8 cellular contexts compared by ENCODE assay signal in the genomic region with DNA sequence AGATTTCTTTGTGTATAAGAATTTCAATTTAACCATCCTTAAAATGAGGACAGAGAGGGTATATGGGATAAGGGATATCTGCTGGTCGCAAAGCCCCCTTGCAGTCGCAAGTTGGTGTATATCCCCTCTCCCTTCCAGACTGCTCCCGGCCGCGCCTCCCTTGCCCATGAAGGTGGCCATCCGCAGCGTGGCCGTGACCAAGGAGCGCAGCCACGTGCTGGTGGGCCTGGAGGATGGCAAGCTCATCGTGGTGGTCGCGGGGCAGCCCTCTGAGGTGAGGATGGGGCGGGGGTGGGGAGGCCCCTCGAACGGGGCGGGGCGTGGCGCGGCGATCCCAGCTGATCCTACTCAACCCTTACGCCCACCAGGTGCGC. TPM values are rescaled to one million over a fixed set of nuclear protein-coding genes. Genes with fewer than 3 reads are reported as not detected.
A peak's percentile ranks its signal among the peaks of the same experiment; 100 is the strongest.
DNase-seq lines count a peak whose midpoint lies in the region; ATAC-seq and TF ChIP-seq lines count a peak whose summit lies in the region.
"Had no signal": no experiment of that assay in that cellular context is flagged by ENCODE, and none has a peak within 500 bp of the region (broad histone marks: within the 10 kb centered on the region; RNA-seq: fewer than 3 reads in every experiment).

No MANE protein-coding gene starts in this region.

- dilution Hi-C loops in mammary epithelial cell (cut with HindIII; ENCODE audit: low sequenced_read_pairs): no loop called here

- H3K27me3 ChIP-seq in HUES48 (ENCODE audit: control insufficient read depth, insufficient read depth, low read length) (no peaks in the 10 kb centered on the region), mammary epithelial cell (ENCODE audit: insufficient read depth, low read length) (no peaks in the 10 kb centered on the region), left lung (no peaks in the 10 kb centered on the region), subcutaneous abdominal adipose tissue (ENCODE audit: control insufficient read depth in 5 of 5, insufficient read depth in 4 of 5, low read length in 5 of 5) (no peaks in the 10 kb centered on the region)

- 67% methylated on average over 12 of the region's 23 CpGs for WGBS in mammary epithelial cell (ENCODE audit: low coverage, missing lambda C conversion rate)

- DNase-seq in mammary epithelial cell (no peak), left lung (no peak)
- no peak for DNase-seq in stimulated activated CD4-positive, alpha-beta T cell treated with anti-CD3 and anti-CD28 coated beads, Interleukin-1b, Interleukin-23, amount 100 ng/mL, for 48 hours
- DNase-seq: NCI-H774 had no signal

- ATAC-seq in left lung: no peak
- ATAC-seq in HG02981 (IDR thresholded peaks at IDR 0.05; ENCODE audit: unreplicated experiment): no peak
- no peak for ATAC-seq in GM18868 (IDR thresholded peaks at IDR 0.05; ENCODE audit: unreplicated experiment)

- CTCF ChIA-PET in mammary epithelial cell (lab: Charles Lee; ENCODE audit: low non-redundant PET): no interaction called here

- no peak for TF ChIP-seq CTCF in mammary epithelial cell (conservative IDR thresholded peaks at IDR 0.05 in 1 of 2, IDR thresholded peaks at IDR 0.05 in 1 of 2; ENCODE audit: extremely low read depth in 1 of 2, insufficient read depth in 1 of 2, low read depth in 1 of 2, low read length in 2 of 2)
- TF ChIP-seq CTCF in left lung (IDR thresholded peaks at IDR 0.05): no peak

- no peaks in the 10 kb centered on the region for H3K9me3 ChIP-seq in HUES48 (ENCODE audit: control insufficient read depth, insufficient read depth, low read length)
- H3K9me3 ChIP-seq in mammary epithelial cell (replicated peaks; ENCODE audit: insufficient read depth, low read length): no peaks in the 10 kb centered on the region
- no peaks in the 10 kb centered on the region for H3K9me3 ChIP-seq in left lung
- H3K9me3 ChIP-seq in subcutaneous abdominal adipose tissue (ENCODE audit: control insufficient read depth in 5 of 5, low read length in 5 of 5): no peaks in the 10 kb centered on the region

- no TSS peak for BruUV-seq in mammary epithelial cell (replicated peaks; lab: Mats Ljungman, UMichigan)

- in situ Hi-C loops in mammary epithelial cell (cut with MboI; ENCODE audit: low sequenced_read_pairs in 2 of 2): no loop called here

- H3K4me1 ChIP-seq in HUES48 (ENCODE audit: control insufficient read depth, insufficient read depth, low read length) (peaks cover 6% of the 10 kb centered on the region), mammary epithelial cell (ENCODE audit: insufficient read depth, low read length) (peaks cover 5% of the 10 kb centered on the region), left lung (peaks cover 4 to 19% of the 10 kb centered on the region in 2 donors), subcutaneous abdominal adipose tissue (ENCODE audit: control insufficient read depth in 5 of 5, insufficient read depth in 5 of 5, low read length in 5 of 5) (peaks cover 0 to 11% (median 9%) of the 10 kb centered on the region in 5 donors)

- no peaks in the 10 kb centered on the region for H3K79me2 ChIP-seq in mammary epithelial cell (ENCODE audit: insufficient read depth, low read length)

- H3K36me3 ChIP-seq in HUES48 (ENCODE audit: control insufficient read depth, insufficient read depth, low read length): peaks cover 40% of the 10 kb centered on the region
- peaks cover 6% of the 10 kb centered on the region for H3K36me3 ChIP-seq in mammary epithelial cell (ENCODE audit: insufficient read depth, low read length)
- H3K36me3 ChIP-seq in left lung: peaks cover 0 to 84% of the 10 kb centered on the region in 2 donors
- H3K36me3 ChIP-seq in subcutaneous abdominal adipose tissue (ENCODE audit: control insufficient read depth in 5 of 5, insufficient read depth in 5 of 5, low read length in 5 of 5): peaks cover 0 to 63% (median 41%) of the 10 kb centered on the region in 5 donors

- peak overlapping the region; percentile 96 for H3K27ac ChIP-seq in HUES48 (ENCODE audit: low read depth, low read length)
- H3K27ac ChIP-seq in mammary epithelial cell (ENCODE audit: insufficient read depth, low read depth, low read length): no peak overlapping the region
- peak overlapping the region; percentile 63 to 82 for H3K27ac ChIP-seq in left lung
- H3K27ac ChIP-seq in subcutaneous abdominal adipose tissue (ENCODE audit: low read depth, low read length): no peak overlapping the region

- no peaks in the 10 kb centered on the region for H4K20me1 ChIP-seq in mammary epithelial cell (ENCODE audit: insufficient read depth, low read length)

- peak overlapping the region; percentile 34 for H2AFZ ChIP-seq in mammary epithelial cell (ENCODE audit: low read depth, low read length)

- intact Hi-C loops in mammary epithelial cell (cut with micrococcal nuclease): no loop called here
- intact Hi-C loops in left lung (cut with DNase I): no loop called here

- H3K4me2 ChIP-seq in mammary epithelial cell (ENCODE audit: insufficient read depth, low read depth, low read length): peak overlapping the region; percentile 52

- peak overlapping the region; percentile 66; the same call in 1 of the 2 replicates for H3K4me3 ChIP-seq in HUES48 (ENCODE audit: low read depth, low read length)
- peak overlapping the region in 1 of 3 experiments; percentile 20 for H3K4me3 ChIP-seq in mammary epithelial cell (replicated peaks in 1 of 3; ENCODE audit: insufficient read depth in 1 of 3, low read depth in 2 of 3, low read length in 3 of 3)
- H3K4me3 ChIP-seq in left lung: peak overlapping the region; percentile 40 to 46
- H3K4me3 ChIP-seq in subcutaneous abdominal adipose tissue (ENCODE audit: low read depth in 1 of 5, low read length in 5 of 5): peak overlapping the region in 4 of 5 donors; percentile 67 to 76 (median 70)

- H3K9ac ChIP-seq in HUES48 (ENCODE audit: low read depth, low read length): peak overlapping the region; percentile 7; the same call in 1 of the 2 replicates
- H3K9ac ChIP-seq in mammary epithelial cell (ENCODE audit: insufficient read depth, low read length): no peak overlapping the region
- H3K9ac ChIP-seq in subcutaneous abdominal adipose tissue (ENCODE audit: low read length in 5 of 5): peak overlapping the region in 1 of 5 donors; percentile 81

RNA-seq across cellular contexts. Expression of a gene that starts 29.4 kb away (rescaled TPM):
- total RNA-seq in mammary epithelial cell (10 to 100 TPM; 21.3 to 42.3 TPM), left lung (100 to 1,000 TPM in 1 of 2 donors, 10 to 100 TPM in 1; 99.6 to 148 TPM)
- 24.6 TPM for polyA plus RNA-seq in mammary epithelial cell
- 63.5 TPM for polyA minus RNA-seq in mammary epithelial cell

RNA-seq across cellular contexts. Expression of a gene that starts 32.3 kb away (rescaled TPM):
- total RNA-seq in mammary epithelial cell (10 to 100 TPM; 17.8 to 42.1 TPM), left lung (10 to 100 TPM; 34.7 to 43.7 TPM)
- 31.4 TPM for polyA plus RNA-seq in mammary epithelial cell
- polyA minus RNA-seq in mammary epithelial cell: 19.6 TPM

Comparison
In these comparisons a context has a peak if more than half of its experiments do, and no peak if none do; other contexts are left out.
1. H3K27ac ChIP-seq: peak in HUES48 (single experiment) and left lung (2 of 2); none in mammary epithelial cell (single experiment) and subcutaneous abdominal adipose tissue (single experiment).